ENCODE assay signal across 1 cellular context in the genomic region with DNA sequence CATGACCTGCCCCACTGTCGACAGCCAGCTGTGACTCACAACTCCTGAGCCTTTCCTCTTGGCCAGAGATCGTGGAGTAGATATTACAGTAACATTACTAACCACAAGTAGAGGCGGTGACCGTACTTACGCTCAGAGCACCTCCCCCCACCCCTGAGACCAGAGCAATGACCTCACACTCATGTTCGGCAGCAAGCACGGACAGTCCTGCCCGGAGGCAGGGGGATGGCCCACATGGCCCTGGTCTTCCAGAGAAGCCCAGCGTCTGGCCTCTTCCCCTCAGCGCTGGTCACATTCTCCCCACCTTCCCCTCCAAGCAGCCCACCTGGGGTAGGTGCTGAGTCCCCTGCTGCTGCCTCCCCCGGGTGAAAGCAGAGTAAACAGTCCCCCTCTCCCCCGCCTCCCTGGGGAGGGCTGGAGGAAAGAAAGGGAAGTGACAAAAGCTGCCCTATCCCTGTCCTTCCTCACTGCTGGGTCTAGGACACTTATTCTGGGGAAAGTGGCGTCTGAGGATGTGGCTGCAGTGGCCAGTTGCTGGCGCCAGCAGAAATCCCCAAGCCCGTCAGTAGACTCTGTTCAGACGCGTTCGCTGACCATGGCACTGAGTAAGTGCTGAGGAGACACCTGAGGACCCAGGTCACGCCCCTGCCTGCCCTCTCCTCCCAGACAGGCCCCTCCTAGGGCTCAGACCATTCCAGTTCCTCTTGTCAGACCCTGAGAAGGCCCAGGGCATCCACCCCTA.
TF ChIP-seq lines count a peak whose summit lies in the region.

No MANE protein-coding gene starts in this region.

TF ChIP-seq in HepG2, 621 proteins besides CTCF, POLR2A, EP300 and RAD21 (continued from another document and continues in another):
- TF ChIP-seq, protein P1, sequence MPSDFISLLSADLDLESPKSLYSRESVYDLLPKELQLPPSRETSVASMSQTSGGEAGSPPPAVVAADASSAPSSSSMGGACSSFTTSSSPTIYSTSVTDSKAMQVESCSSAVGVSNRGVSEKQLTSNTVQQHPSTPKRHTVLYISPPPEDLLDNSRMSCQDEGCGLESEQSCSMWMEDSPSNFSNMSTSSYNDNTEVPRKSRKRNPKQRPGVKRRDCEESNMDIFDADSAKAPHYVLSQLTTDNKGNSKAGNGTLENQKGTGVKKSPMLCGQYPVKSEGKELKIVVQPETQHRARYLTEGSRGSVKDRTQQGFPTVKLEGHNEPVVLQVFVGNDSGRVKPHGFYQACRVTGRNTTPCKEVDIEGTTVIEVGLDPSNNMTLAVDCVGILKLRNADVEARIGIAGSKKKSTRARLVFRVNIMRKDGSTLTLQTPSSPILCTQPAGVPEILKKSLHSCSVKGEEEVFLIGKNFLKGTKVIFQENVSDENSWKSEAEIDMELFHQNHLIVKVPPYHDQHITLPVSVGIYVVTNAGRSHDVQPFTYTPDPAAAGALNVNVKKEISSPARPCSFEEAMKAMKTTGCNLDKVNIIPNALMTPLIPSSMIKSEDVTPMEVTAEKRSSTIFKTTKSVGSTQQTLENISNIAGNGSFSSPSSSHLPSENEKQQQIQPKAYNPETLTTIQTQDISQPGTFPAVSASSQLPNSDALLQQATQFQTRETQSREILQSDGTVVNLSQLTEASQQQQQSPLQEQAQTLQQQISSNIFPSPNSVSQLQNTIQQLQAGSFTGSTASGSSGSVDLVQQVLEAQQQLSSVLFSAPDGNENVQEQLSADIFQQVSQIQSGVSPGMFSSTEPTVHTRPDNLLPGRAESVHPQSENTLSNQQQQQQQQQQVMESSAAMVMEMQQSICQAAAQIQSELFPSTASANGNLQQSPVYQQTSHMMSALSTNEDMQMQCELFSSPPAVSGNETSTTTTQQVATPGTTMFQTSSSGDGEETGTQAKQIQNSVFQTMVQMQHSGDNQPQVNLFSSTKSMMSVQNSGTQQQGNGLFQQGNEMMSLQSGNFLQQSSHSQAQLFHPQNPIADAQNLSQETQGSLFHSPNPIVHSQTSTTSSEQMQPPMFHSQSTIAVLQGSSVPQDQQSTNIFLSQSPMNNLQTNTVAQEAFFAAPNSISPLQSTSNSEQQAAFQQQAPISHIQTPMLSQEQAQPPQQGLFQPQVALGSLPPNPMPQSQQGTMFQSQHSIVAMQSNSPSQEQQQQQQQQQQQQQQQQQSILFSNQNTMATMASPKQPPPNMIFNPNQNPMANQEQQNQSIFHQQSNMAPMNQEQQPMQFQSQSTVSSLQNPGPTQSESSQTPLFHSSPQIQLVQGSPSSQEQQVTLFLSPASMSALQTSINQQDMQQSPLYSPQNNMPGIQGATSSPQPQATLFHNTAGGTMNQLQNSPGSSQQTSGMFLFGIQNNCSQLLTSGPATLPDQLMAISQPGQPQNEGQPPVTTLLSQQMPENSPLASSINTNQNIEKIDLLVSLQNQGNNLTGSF (CRISPR knock-in tag; IDR thresholded peaks at IDR 0.05): no peak
- no peak; the same call in 1 of the 2 replicates for TF ChIP-seq SIX1 (CRISPR knock-in tag; IDR thresholded peaks at IDR 0.05; ENCODE audit: borderline replicate concordance)
- TF ChIP-seq HOXA3 (CRISPR knock-in tag; IDR thresholded peaks at IDR 0.05): peak; percentile 32; the same call in 1 of the 2 replicates
- TF ChIP-seq, protein P2, sequence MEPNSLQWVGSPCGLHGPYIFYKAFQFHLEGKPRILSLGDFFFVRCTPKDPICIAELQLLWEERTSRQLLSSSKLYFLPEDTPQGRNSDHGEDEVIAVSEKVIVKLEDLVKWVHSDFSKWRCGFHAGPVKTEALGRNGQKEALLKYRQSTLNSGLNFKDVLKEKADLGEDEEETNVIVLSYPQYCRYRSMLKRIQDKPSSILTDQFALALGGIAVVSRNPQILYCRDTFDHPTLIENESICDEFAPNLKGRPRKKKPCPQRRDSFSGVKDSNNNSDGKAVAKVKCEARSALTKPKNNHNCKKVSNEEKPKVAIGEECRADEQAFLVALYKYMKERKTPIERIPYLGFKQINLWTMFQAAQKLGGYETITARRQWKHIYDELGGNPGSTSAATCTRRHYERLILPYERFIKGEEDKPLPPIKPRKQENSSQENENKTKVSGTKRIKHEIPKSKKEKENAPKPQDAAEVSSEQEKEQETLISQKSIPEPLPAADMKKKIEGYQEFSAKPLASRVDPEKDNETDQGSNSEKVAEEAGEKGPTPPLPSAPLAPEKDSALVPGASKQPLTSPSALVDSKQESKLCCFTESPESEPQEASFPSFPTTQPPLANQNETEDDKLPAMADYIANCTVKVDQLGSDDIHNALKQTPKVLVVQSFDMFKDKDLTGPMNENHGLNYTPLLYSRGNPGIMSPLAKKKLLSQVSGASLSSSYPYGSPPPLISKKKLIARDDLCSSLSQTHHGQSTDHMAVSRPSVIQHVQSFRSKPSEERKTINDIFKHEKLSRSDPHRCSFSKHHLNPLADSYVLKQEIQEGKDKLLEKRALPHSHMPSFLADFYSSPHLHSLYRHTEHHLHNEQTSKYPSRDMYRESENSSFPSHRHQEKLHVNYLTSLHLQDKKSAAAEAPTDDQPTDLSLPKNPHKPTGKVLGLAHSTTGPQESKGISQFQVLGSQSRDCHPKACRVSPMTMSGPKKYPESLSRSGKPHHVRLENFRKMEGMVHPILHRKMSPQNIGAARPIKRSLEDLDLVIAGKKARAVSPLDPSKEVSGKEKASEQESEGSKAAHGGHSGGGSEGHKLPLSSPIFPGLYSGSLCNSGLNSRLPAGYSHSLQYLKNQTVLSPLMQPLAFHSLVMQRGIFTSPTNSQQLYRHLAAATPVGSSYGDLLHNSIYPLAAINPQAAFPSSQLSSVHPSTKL (CRISPR knock-in tag; IDR thresholded peaks at IDR 0.05): peak; percentile 81; the same call in 1 of the 2 replicates
- TF ChIP-seq, protein P3, sequence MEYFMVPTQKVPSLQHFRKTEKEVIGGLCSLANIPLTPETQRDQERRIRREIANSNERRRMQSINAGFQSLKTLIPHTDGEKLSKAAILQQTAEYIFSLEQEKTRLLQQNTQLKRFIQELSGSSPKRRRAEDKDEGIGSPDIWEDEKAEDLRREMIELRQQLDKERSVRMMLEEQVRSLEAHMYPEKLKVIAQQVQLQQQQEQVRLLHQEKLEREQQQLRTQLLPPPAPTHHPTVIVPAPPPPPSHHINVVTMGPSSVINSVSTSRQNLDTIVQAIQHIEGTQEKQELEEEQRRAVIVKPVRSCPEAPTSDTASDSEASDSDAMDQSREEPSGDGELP (IDR thresholded peaks at IDR 0.05; ENCODE audit: borderline replicate concordance, low read depth): peak; percentile 90
- peak; percentile 39; the same call in 1 of the 2 replicates for TF ChIP-seq POLR2G (IDR thresholded peaks at IDR 0.05; ENCODE audit: low read depth, low read length)
- TF ChIP-seq, protein P4, sequence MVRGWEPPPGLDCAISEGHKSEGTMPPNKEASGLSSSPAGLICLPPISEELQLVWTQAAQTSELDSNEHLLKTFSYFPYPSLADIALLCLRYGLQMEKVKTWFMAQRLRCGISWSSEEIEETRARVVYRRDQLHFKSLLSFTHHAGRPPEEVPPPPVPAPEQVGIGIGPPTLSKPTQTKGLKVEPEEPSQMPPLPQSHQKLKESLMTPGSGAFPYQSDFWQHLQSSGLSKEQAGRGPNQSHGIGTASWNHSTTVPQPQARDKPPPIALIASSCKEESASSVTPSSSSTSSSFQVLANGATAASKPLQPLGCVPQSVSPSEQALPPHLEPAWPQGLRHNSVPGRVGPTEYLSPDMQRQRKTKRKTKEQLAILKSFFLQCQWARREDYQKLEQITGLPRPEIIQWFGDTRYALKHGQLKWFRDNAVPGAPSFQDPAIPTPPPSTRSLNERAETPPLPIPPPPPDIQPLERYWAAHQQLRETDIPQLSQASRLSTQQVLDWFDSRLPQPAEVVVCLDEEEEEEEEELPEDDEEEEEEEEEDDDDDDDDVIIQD (CRISPR knock-in tag; IDR thresholded peaks at IDR 0.05; ENCODE audit: low read depth): no peak; the same call in 1 of the 2 replicates
- peak; percentile 66; the same call in 1 of the 2 replicates for TF ChIP-seq POGZ (CRISPR knock-in tag; IDR thresholded peaks at IDR 0.05)
- TF ChIP-seq, protein P5, sequence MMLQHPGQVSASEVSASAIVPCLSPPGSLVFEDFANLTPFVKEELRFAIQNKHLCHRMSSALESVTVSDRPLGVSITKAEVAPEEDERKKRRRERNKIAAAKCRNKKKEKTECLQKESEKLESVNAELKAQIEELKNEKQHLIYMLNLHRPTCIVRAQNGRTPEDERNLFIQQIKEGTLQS (CRISPR knock-in tag; IDR thresholded peaks at IDR 0.05): peak; percentile 55
- peak; percentile 58; the same call in 1 of the 2 replicates for TF ChIP-seq CREM (IDR thresholded peaks at IDR 0.05)
- no peak for TF ChIP-seq CREM (CRISPR knock-in tag; IDR thresholded peaks at IDR 0.05)
- no peak for TF ChIP-seq ISL2 (CRISPR knock-in tag; IDR thresholded peaks at IDR 0.05)
- no peak for TF ChIP-seq SOX6 (IDR thresholded peaks at IDR 0.05)
- peak; percentile 47; the same call in 1 of the 2 replicates for TF ChIP-seq SOX6 (CRISPR knock-in tag; IDR thresholded peaks at IDR 0.05)
- TF ChIP-seq ZMAT3 (CRISPR knock-in tag; conservative IDR thresholded peaks at IDR 0.05): 0 out of 2 replicates have a peak, but pooled peaks have one; percentile 65
- no peak for TF ChIP-seq ZNF468 (CRISPR knock-in tag; IDR thresholded peaks at IDR 0.05)
- no peak for TF ChIP-seq HNF4G (IDR thresholded peaks at IDR 0.05; ENCODE audit: borderline replicate concordance, low read depth, low read length)
- no peak for TF ChIP-seq HNF4G (CRISPR knock-in tag; IDR thresholded peaks at IDR 0.05; ENCODE audit: borderline replicate concordance, low read depth)
- TF ChIP-seq MTA1 (CRISPR knock-in tag; IDR thresholded peaks at IDR 0.05; ENCODE audit: borderline replicate concordance): 0 out of 2 replicates have a peak, but pooled peaks have one; percentile 44
- TF ChIP-seq SP4 (CRISPR knock-in tag; IDR thresholded peaks at IDR 0.05): peak; percentile 65; the same call in 1 of the 2 replicates
- TF ChIP-seq ZNF317 (CRISPR knock-in tag; IDR thresholded peaks at IDR 0.05): peak; percentile 84
- TF ChIP-seq SIN3A (IDR thresholded peaks at IDR 0.05; ENCODE audit: borderline replicate concordance, low read depth, low read length): 0 out of 2 replicates have a peak, but pooled peaks have one; percentile 47
- no peak for TF ChIP-seq HNRNPL (IDR thresholded peaks at IDR 0.05; ENCODE audit: low read depth, low read length)
- 0 out of 2 replicates have a peak, but pooled peaks have one; percentile 30 for TF ChIP-seq EED (CRISPR knock-in tag; IDR thresholded peaks at IDR 0.05)
- peak; percentile 73 for TF ChIP-seq IRF2 (CRISPR knock-in tag; IDR thresholded peaks at IDR 0.05)
- no peak for TF ChIP-seq TP53 (CRISPR knock-in tag; conservative IDR thresholded peaks at IDR 0.05)
- 0 out of 2 replicates have a peak, but pooled peaks have one; percentile 65 for TF ChIP-seq JUN (CRISPR knock-in tag; IDR thresholded peaks at IDR 0.05)
- TF ChIP-seq KDM3A (CRISPR knock-in tag; IDR thresholded peaks at IDR 0.05; ENCODE audit: low read depth): no peak
- peak; percentile 57; the same call in 1 of the 2 replicates for TF ChIP-seq NFKB2 (CRISPR knock-in tag; IDR thresholded peaks at IDR 0.05; ENCODE audit: borderline replicate concordance)
- TF ChIP-seq KAT8 (CRISPR knock-in tag; IDR thresholded peaks at IDR 0.05): peak; percentile 57; the same call in 1 of the 2 replicates
- peak; percentile 66; the same call in 1 of the 2 replicates for TF ChIP-seq CEBPG (CRISPR knock-in tag; IDR thresholded peaks at IDR 0.05)
- no peak for TF ChIP-seq KAT2B (IDR thresholded peaks at IDR 0.05; ENCODE audit: borderline replicate concordance, low read depth, low read length)
- TF ChIP-seq KLF11 (CRISPR knock-in tag; IDR thresholded peaks at IDR 0.05): 0 out of 2 replicates have a peak, but pooled peaks have one; percentile 23
- TF ChIP-seq, protein P6, sequence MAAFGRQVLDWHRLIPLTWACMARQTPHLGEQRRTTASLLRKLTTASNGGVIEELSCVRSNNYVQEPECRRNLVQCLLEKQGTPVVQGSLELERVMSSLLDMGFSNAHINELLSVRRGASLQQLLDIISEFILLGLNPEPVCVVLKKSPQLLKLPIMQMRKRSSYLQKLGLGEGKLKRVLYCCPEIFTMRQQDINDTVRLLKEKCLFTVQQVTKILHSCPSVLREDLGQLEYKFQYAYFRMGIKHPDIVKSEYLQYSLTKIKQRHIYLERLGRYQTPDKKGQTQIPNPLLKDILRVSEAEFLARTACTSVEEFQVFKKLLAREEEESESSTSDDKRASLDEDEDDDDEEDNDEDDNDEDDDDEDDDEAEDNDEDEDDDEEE (CRISPR knock-in tag; IDR thresholded peaks at IDR 0.05): peak; percentile 60; the same call in 1 of the 2 replicates
- peak; percentile 78; the same call in 1 of the 2 replicates for TF ChIP-seq ZNF333 (CRISPR knock-in tag; IDR thresholded peaks at IDR 0.05; ENCODE audit: borderline replicate concordance)
- no peak for TF ChIP-seq STAT5B (CRISPR knock-in tag; IDR thresholded peaks at IDR 0.05)
- no peak for TF ChIP-seq CHD2 (IDR thresholded peaks at IDR 0.05; ENCODE audit: low read depth, low read length)
- peak; percentile 67 for TF ChIP-seq SKI (IDR thresholded peaks at IDR 0.05; ENCODE audit: partially characterized antibody)
- TF ChIP-seq ZFP41 (CRISPR knock-in tag; IDR thresholded peaks at IDR 0.05; ENCODE audit: borderline replicate concordance): 0 out of 2 replicates have a peak, but pooled peaks have one; percentile 47
- TF ChIP-seq, protein P7, sequence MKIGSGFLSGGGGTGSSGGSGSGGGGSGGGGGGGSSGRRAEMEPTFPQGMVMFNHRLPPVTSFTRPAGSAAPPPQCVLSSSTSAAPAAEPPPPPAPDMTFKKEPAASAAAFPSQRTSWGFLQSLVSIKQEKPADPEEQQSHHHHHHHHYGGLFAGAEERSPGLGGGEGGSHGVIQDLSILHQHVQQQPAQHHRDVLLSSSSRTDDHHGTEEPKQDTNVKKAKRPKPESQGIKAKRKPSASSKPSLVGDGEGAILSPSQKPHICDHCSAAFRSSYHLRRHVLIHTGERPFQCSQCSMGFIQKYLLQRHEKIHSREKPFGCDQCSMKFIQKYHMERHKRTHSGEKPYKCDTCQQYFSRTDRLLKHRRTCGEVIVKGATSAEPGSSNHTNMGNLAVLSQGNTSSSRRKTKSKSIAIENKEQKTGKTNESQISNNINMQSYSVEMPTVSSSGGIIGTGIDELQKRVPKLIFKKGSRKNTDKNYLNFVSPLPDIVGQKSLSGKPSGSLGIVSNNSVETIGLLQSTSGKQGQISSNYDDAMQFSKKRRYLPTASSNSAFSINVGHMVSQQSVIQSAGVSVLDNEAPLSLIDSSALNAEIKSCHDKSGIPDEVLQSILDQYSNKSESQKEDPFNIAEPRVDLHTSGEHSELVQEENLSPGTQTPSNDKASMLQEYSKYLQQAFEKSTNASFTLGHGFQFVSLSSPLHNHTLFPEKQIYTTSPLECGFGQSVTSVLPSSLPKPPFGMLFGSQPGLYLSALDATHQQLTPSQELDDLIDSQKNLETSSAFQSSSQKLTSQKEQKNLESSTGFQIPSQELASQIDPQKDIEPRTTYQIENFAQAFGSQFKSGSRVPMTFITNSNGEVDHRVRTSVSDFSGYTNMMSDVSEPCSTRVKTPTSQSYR (CRISPR knock-in tag; IDR thresholded peaks at IDR 0.05; ENCODE audit: borderline replicate concordance): peak; percentile 97
- TF ChIP-seq, protein P8, sequence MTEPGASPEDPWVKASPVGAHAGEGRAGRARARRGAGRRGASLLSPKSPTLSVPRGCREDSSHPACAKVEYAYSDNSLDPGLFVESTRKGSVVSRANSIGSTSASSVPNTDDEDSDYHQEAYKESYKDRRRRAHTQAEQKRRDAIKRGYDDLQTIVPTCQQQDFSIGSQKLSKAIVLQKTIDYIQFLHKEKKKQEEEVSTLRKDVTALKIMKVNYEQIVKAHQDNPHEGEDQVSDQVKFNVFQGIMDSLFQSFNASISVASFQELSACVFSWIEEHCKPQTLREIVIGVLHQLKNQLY (CRISPR knock-in tag; IDR thresholded peaks at IDR 0.05): peak; percentile 83; the same call in 1 of the 2 replicates
